Comparison of ENCODE assay signal across 14 cellular contexts in genomic region chr13:50144473-50145160, GRCh38.
DNase-seq lines count a peak whose midpoint lies in the region; TF ChIP-seq lines count a peak whose summit lies in the region.
"Had no signal": no experiment of that assay in that cellular context is flagged by ENCODE, and none has a peak within 500 bp of the region (broad histone marks: within the 10 kb centered on the region; RNA-seq: fewer than 3 reads in every experiment).

No MANE protein-coding gene starts in this region.

- H3K27me3 ChIP-seq in GM23248 (replicated peaks; ENCODE audit: insufficient read depth) (no peaks in the 10 kb centered on the region), uterus (no peaks in the 10 kb centered on the region)

- H3K79me2 ChIP-seq in GM23248 (ENCODE audit: insufficient read depth) = no peaks in the 10 kb centered on the region

- peak overlapping the region; percentile 9; the same call in 1 of the 2 replicates for H3K27ac ChIP-seq in GM23248
- H3K27ac ChIP-seq in uterus = no peak overlapping the region

- no peak overlapping the region for H3K4me2 ChIP-seq in GM23248 (ENCODE audit: unreplicated experiment)

- H3K9me2 ChIP-seq in GM23248 (ENCODE audit: insufficient read depth) = no peaks in the 10 kb centered on the region

- no peak overlapping the region for H2AFZ ChIP-seq in GM23248

- TF ChIP-seq POLR2A in uterus (IDR thresholded peaks at IDR 0.05) = no peak

- DNase-seq in GM23248 = peak; percentile 50
- DNase-seq in RPMI7951 (ENCODE audit: low read depth) = peak; percentile 37
- peak; percentile 63 for DNase-seq in fibroblast of peridontal ligament (ENCODE audit: extremely low read depth)
- no peak for DNase-seq in NCI-H1417 treated with DMSO at 0.1 percent for 48 hours (lab: John Stamatoyannopoulos, UW)
- no peak for DNase-seq in uterus
- no peak for DNase-seq in activated CD8-positive, alpha-beta memory T cell treated with anti-CD3 and anti-CD28 coated beads for 24 hours
- DNase-seq in stimulated activated CD8-positive, alpha-beta memory T cell treated with anti-CD3 and anti-CD28 coated beads, Interleukin-4, amount 100 ng/mL, for 48 hours = no peak
- DNase-seq: GF-D8, NCI-H1436, NCI-H2029, NCI-H2171 treated with DMSO at 0.1 percent for 48 hours, RPMI8226, SIG-M5, SW 1271 had no signal

- 59% methylated on average over 1 of the region's 1 CpG for WGBS in GM23248 (ENCODE audit: low coverage in 1 of 2, low lambda C conversion rate in 2 of 2, missing lambda C conversion rate in 2 of 2), 2 experiments

- H3K9ac ChIP-seq in GM23248 = no peak overlapping the region

- no peak for TF ChIP-seq CTCF in uterus (IDR thresholded peaks at IDR 0.05)

- no peaks in the 10 kb centered on the region for H3K9me3 ChIP-seq in GM23248 (ENCODE audit: low read depth)
- no peaks in the 10 kb centered on the region for H3K9me3 ChIP-seq in uterus

- in situ Hi-C loops in GM23248 (cut with MboI) = no loop called here

- peaks cover 25% of the 10 kb centered on the region; the same call in 1 of the 2 replicates for H3K4me1 ChIP-seq in GM23248 (ENCODE audit: insufficient read depth)
- H3K4me1 ChIP-seq in uterus = no peaks in the 10 kb centered on the region

- intact Hi-C loops in uterus (cut with DNase I; ENCODE audit: low total_unique reads) = no loop called here

- no peaks in the 10 kb centered on the region for H4K20me1 ChIP-seq in GM23248 (ENCODE audit: insufficient read depth)

- no peaks in the 10 kb centered on the region for H3K36me3 ChIP-seq in GM23248 (ENCODE audit: low read depth)
- H3K36me3 ChIP-seq in uterus = no peaks in the 10 kb centered on the region

- no peak overlapping the region for H3K4me3 ChIP-seq in GM23248
- no peak overlapping the region for H3K4me3 ChIP-seq in uterus

- 0 out of 2 replicates have a peak, but pooled peaks cover 8% of the 10 kb centered on the region for H3F3A ChIP-seq in GM23248 (ENCODE audit: insufficient read depth)

Comparison
In these comparisons a context has a peak if more than half of its experiments do, and no peak if none do; other contexts are left out.
1. DNase-seq: peak in GM23248 (single experiment), RPMI7951 (single experiment) and fibroblast of peridontal ligament (single experiment); none in NCI-H1417 treated with DMSO at 0.1 percent for 48 hours (single experiment), uterus (0 of 2), activated CD8-positive, alpha-beta memory T cell treated with anti-CD3 and anti-CD28 coated beads for 24 hours (single experiment) and stimulated activated CD8-positive, alpha-beta memory T cell treated with anti-CD3 and anti-CD28 coated beads, Interleukin-4, amount 100 ng/mL, for 48 hours (single experiment).